15 cellular contexts compared by ENCODE assay signal in genomic region chr17:81292450-81292849, GRCh38. TPM values are rescaled to one million over a fixed set of nuclear protein-coding genes. Genes with fewer than 3 reads are reported as not detected.
DNase-seq lines count a peak whose midpoint lies in the region; ATAC-seq, FAIRE-seq and TF ChIP-seq lines count a peak whose summit lies in the region.
"Had no signal": no experiment of that assay in that cellular context is flagged by ENCODE, and none has a peak within 500 bp of the region (broad histone marks: within the 10 kb centered on the region; RNA-seq: fewer than 3 reads in every experiment).

No MANE protein-coding gene starts in this region.

- H3K36me3 ChIP-seq in left ventricle myocardium inferior (peaks cover 11% of the 10 kb centered on the region), K562 (ENCODE audit: control insufficient read depth, insufficient read depth, low read length) (peaks cover 36% of the 10 kb centered on the region; the same call in 2 of the 3 replicates), upper lobe of left lung (peaks cover 0 to 18% (median 10%) of the 10 kb centered on the region in 4 donors)

- H3K9ac ChIP-seq in K562 (ENCODE audit: insufficient read depth in 1 of 2, low read depth in 2 of 2, low read length in 2 of 2), result peak overlapping the region in 1 of 2 experiments; percentile 87; a peak in 2 of 4 replicates

- peak overlapping the region; percentile 96 for H3K27ac ChIP-seq in left ventricle myocardium inferior (replicated peaks)
- H3K27ac ChIP-seq in K562 (ENCODE audit: extremely low read depth, low read depth, low read length), result peak overlapping the region; percentile 19; the same call in 1 of the 3 replicates
- peak overlapping the region in 3 of 4 donors; percentile 19 to 38 (median 37) for H3K27ac ChIP-seq in upper lobe of left lung
- H3K27ac ChIP-seq: C4-2B had no signal

- peaks cover 22% of the 10 kb centered on the region for H3K4me1 Mint-ChIP-seq in neural crest cell

- TF ChIP-seq RAD21 in K562 (CRISPR knock-in tag; conservative IDR thresholded peaks at IDR 0.05 in 1 of 2, IDR thresholded peaks at IDR 0.05 in 1 of 2), result no peak

- H3K4me3 ChIP-seq in left ventricle myocardium inferior (no peak overlapping the region), K562 (no peak overlapping the region), upper lobe of left lung (no peak overlapping the region)
- H3K4me3 ChIP-seq: adrenal gland had no signal

- H3K9me3 Mint-ChIP-seq in neural crest cell, result no peaks in the 10 kb centered on the region
- H3K9me3 Mint-ChIP-seq: activated CD8-positive, alpha-beta T cell treated with anti-CD3 and anti-CD28 coated beads for 36 hours; immature natural killer cell; stimulated activated naive CD8-positive, alpha-beta T cell treated with anti-CD3 and anti-CD28 coated beads, Interleukin-15, amount 100 ng/mL, for 72 hours had no signal

- TF ChIP-seq EP300 in K562 (IDR thresholded peaks at IDR 0.05; ENCODE audit: low read length) (no peak), upper lobe of left lung (IDR thresholded peaks at IDR 0.05) (no peak)

- no peak for FAIRE-seq in K562 (lab: Jason Lieb, UNC)
- FAIRE-seq: RCC 7860 had no signal

- H3K27ac Mint-ChIP-seq in neural crest cell (ENCODE audit: unreplicated experiment), result no peak overlapping the region
- H3K27ac Mint-ChIP-seq: activated CD8-positive, alpha-beta T cell treated with anti-CD3 and anti-CD28 coated beads for 36 hours; stimulated activated naive CD8-positive, alpha-beta T cell treated with anti-CD3 and anti-CD28 coated beads, Interleukin-15, amount 100 ng/mL, for 72 hours had no signal

- DNase-seq in left ventricle myocardium inferior (no peak), cardiac septum (ENCODE audit: low spot score) (no peak), K562 (ENCODE audit: extremely low read depth in 1 of 4, low spot score in 3 of 4) (no peak), neural crest cell (ENCODE audit: low read depth, low spot score) (no peak), upper lobe of left lung (no peak), glomerular visceral epithelial cell (ENCODE audit: extremely low spot score) (no peak), D341Med (ENCODE audit: low spot score) (no peak), NCI-H1694 (lab: John Stamatoyannopoulos, UW) (no peak)
- DNase-seq: NCI-H1436 treated with DMSO at 0.1 percent for 48 hours had no signal

- POLR2A ChIA-PET in K562 (lab: Yijun Ruan, JAX), result interaction anchor here (0.6 to 0.9 kb wide), 5 partner anchors 10 to 270 kb away, joined by 3 to 4 read pairs (median 3); partner anchors contain the start of genes BAHCC1, NDUFAF8 and TEPSIN

- in situ Hi-C loops in K562 (cut with MboI), result no loop called here

- peak overlapping the region; percentile 31 for H3K4me3 Mint-ChIP-seq in neural crest cell

- intact Hi-C loops in left ventricle myocardium inferior (cut with micrococcal nuclease) (loop anchor here (10.0 kb wide), 1 partner anchor 112 kb away; no protein-coding TSS in a partner anchor), cardiac septum (cut with DNase I) (loop anchor here (5.0 kb wide), 2 partner anchors 100 to 190 kb away; no protein-coding TSS in a partner anchor), K562 (cut with micrococcal nuclease) (loop anchor here (2.0 to 10.0 kb wide), 3 partner anchors 40 to 192 kb away; no protein-coding TSS in a partner anchor)

- BruUV-seq in K562 (replicated peaks; lab: Mats Ljungman, UMichigan), result no TSS peak

- no peaks in the 10 kb centered on the region for H3K36me3 Mint-ChIP-seq in neural crest cell (ENCODE audit: low read depth)

- H3K4me2 ChIP-seq in K562 (ENCODE audit: insufficient read depth, low read length), result peak overlapping the region; percentile 16; the same call in 1 of the 2 replicates

- no peaks in the 10 kb centered on the region for H3K27me3 ChIP-seq in left ventricle myocardium inferior (ENCODE audit: low read depth)
- no peaks in the 10 kb centered on the region for H3K27me3 ChIP-seq in K562 (ENCODE audit: control insufficient read depth in 2 of 2, insufficient read depth in 2 of 2, low read length in 2 of 2)
- no peaks in the 10 kb centered on the region for H3K27me3 ChIP-seq in upper lobe of left lung
- H3K27me3 ChIP-seq: adrenal gland had no signal

- no peaks in the 10 kb centered on the region for H3K9me1 ChIP-seq in K562 (ENCODE audit: control insufficient read depth, insufficient read depth, low read length)

- WGBS in K562 (ENCODE audit: insufficient coverage, low coverage, missing lambda C conversion rate), result 73% methylated on average over 12 of the region's 12 CpGs
- WGBS in upper lobe of left lung, 2 donors, result 59 to 69% methylated on average over 11 to 12 of the region's 12 CpGs

- TF ChIP-seq CTCF in left ventricle myocardium inferior (IDR thresholded peaks at IDR 0.05; ENCODE audit: borderline replicate concordance) (no peak), K562 (IDR thresholded peaks at IDR 0.05 in 2 of 3, conservative IDR thresholded peaks at IDR 0.05 in 1 of 3; ENCODE audit: insufficient read depth in 2 of 3, low read depth in 1 of 3, low read length in 3 of 3) (no peak), neural crest cell (conservative IDR thresholded peaks at IDR 0.05) (no peak), upper lobe of left lung (IDR thresholded peaks at IDR 0.05) (no peak)

- H3K9me3 ChIP-seq in left ventricle myocardium inferior (replicated peaks), result no peaks in the 10 kb centered on the region
- H3K9me3 ChIP-seq in K562 (replicated peaks; ENCODE audit: control insufficient read depth, insufficient read depth, low read depth, low read length), result no peaks in the 10 kb centered on the region
- H3K9me3 ChIP-seq in upper lobe of left lung, result no peaks in the 10 kb centered on the region
- H3K9me3 ChIP-seq: adrenal gland had no signal

- no peaks in the 10 kb centered on the region for H3K27me3 Mint-ChIP-seq in neural crest cell (ENCODE audit: low read depth)
- H3K27me3 Mint-ChIP-seq: activated CD8-positive, alpha-beta T cell treated with anti-CD3 and anti-CD28 coated beads for 36 hours; stimulated activated naive CD8-positive, alpha-beta T cell treated with anti-CD3 and anti-CD28 coated beads, Interleukin-15, amount 100 ng/mL, for 72 hours had no signal

- H4K20me1 ChIP-seq in K562 (replicated peaks; ENCODE audit: control insufficient read depth, insufficient read depth, low read length), result no peaks in the 10 kb centered on the region

- ATAC-seq in K562 (no peak), upper lobe of left lung (ENCODE audit: low FRiP score in 2 of 2) (no peak)

- peaks cover 63% of the 10 kb centered on the region for H3K79me2 ChIP-seq in K562 (ENCODE audit: control insufficient read depth, insufficient read depth, low read length)

- H2AFZ ChIP-seq in K562 (ENCODE audit: low read depth, low read length), result no peak overlapping the region

- TF ChIP-seq POLR2A in K562 (conservative IDR thresholded peaks at IDR 0.05) (no peak), upper lobe of left lung (IDR thresholded peaks at IDR 0.05) (no peak)

- CTCF ChIA-PET in K562 (lab: Yijun Ruan, JAX; ENCODE audit: low intra/inter-chr PET ratio), result interaction anchor here (1.2 kb wide), 1 partner anchor 191 kb away, joined by 5 read pairs; no protein-coding TSS in a partner anchor

- H3K4me1 ChIP-seq in left ventricle myocardium inferior (peaks cover 64% of the 10 kb centered on the region), K562 (replicated peaks in 1 of 2; ENCODE audit: control insufficient read depth in 2 of 2, insufficient read depth in 2 of 2, low read length in 2 of 2) (peaks cover 18 to 50% of the 10 kb centered on the region in 2 experiments; a peak in 4 of 5 replicates), upper lobe of left lung (peaks cover 46 to 59% (median 47%) of the 10 kb centered on the region in 4 donors)

RNA-seq across cellular contexts. Expression of gene SLC38A10, which starts 2.7 kb away (rescaled TPM):
- total RNA-seq in left ventricle myocardium inferior, result 50.1 TPM
- 36.0 TPM for total RNA-seq in cardiac septum
- total RNA-seq in K562 (2011; cell fraction: chromatin; rRNA removed; ENCODE audit: low replicate concordance), result 96.2 and 235 TPM in 2 replicates
- 109 and 114 TPM in 2 replicates for total RNA-seq in K562 (2011; cell fraction: nucleolus; rRNA removed)
- total RNA-seq in K562 (2011; cell fraction: nucleoplasm; rRNA removed), result 104 and 132 TPM in 2 replicates
- total RNA-seq in K562 (2014; rRNA removed), result 35.6 and 35.8 TPM in 2 replicates
- 4.3 and 5.2 TPM in 2 replicates for total RNA-seq in K562 (2014; rRNA removed; fragmentation: Illumina TruSeq; extraction: Trizol)
- 15.5 and 16.1 TPM in 2 replicates for total RNA-seq in K562 (2015; rRNA removed; fragmentation: Illumina TruSeq; extraction: Trizol)
- 52.8 and 54.2 TPM in 2 replicates for total RNA-seq in K562 (2021)
- polyA plus RNA-seq in K562 (2011; rRNA removed), result 13.1 and 18.0 TPM in 2 replicates
- 18.4 and 29.4 TPM in 2 replicates for polyA plus RNA-seq in K562 (2011; cell fraction: cytosol; rRNA removed)
- polyA plus RNA-seq in K562 (2011; cell fraction: nucleus; rRNA removed), result 50.2 and 67.4 TPM in 2 replicates
- 38.9 and 86.6 TPM in 2 replicates for polyA plus RNA-seq in K562 (2012)
- 13.8 and 24.0 TPM in 2 replicates for polyA plus RNA-seq in K562 (2014; fragmentation: Illumina TruSeq; extraction: Trizol)
- polyA plus RNA-seq in K562 (2014; fragmentation: Nextera tagmentation; extraction: Ambion mirVana), result under 1 TPM; 0.45 to 0.92 TPM
- polyA plus RNA-seq in K562 (2014; rRNA removed), result 31.7 and 32.1 TPM in 2 replicates
- polyA minus RNA-seq in K562 (2011; rRNA and poly(A)+ RNA removed), result 16.9 and 24.8 TPM in 2 replicates
- polyA minus RNA-seq in K562 (2011; cell fraction: cytosol; rRNA and poly(A)+ RNA removed), result 54.3 and 65.3 TPM in 2 replicates
- 28.7 and 33.2 TPM in 2 replicates for polyA minus RNA-seq in K562 (2011; cell fraction: nucleus; rRNA and poly(A)+ RNA removed)
- 59.6 and 63.3 TPM in 2 replicates for total RNA-seq in neural crest cell
- 100 to 1,000 TPM in 4 of 6 donors, 10 to 100 TPM in 2; 90.6 to 208 (median 110) TPM for total RNA-seq in upper lobe of left lung

RNA-seq across cellular contexts. Expression of gene NDUFAF8, which starts 53.3 kb away (rescaled TPM):
- total RNA-seq in left ventricle myocardium inferior (61.5 TPM), cardiac septum (61.0 TPM), K562 (2014; rRNA removed) (107 and 136 TPM in 2 replicates), K562 (2014; rRNA removed; fragmentation: Illumina TruSeq; extraction: Trizol) (102 and 107 TPM in 2 replicates), K562 (2015; rRNA removed; fragmentation: Illumina TruSeq; extraction: Trizol) (84.5 and 90.0 TPM in 2 replicates), K562 (2021) (83.7 and 87.1 TPM in 2 replicates), neural crest cell (54.5 and 68.2 TPM in 2 replicates), upper lobe of left lung (10 to 100 TPM; 19.6 to 38.1 (median 33.6) TPM)
- total RNA-seq in K562 (2011; cell fraction: chromatin; rRNA removed; ENCODE audit: low replicate concordance), result 68.1 and 75.3 TPM in 2 replicates
- 29.2 and 40.8 TPM in 2 replicates for total RNA-seq in K562 (2011; cell fraction: nucleolus; rRNA removed)
- 60.6 and 70.4 TPM in 2 replicates for total RNA-seq in K562 (2011; cell fraction: nucleoplasm; rRNA removed)
- polyA plus RNA-seq in K562 (2011; rRNA removed) (88.8 and 116 TPM in 2 replicates), K562 (2014; fragmentation: Illumina TruSeq; extraction: Trizol) (33.5 and 44.1 TPM in 2 replicates), K562 (2014; fragmentation: Nextera tagmentation; extraction: Ambion mirVana) (10 to 100 TPM; 13.5 to 17.4 TPM), K562 (2014; rRNA removed) (138 and 144 TPM in 2 replicates)
- 77.7 and 122 TPM in 2 replicates for polyA plus RNA-seq in K562 (2011; cell fraction: cytosol; rRNA removed)
- polyA plus RNA-seq in K562 (2011; cell fraction: nucleus; rRNA removed), result 40.8 and 50.9 TPM in 2 replicates
- polyA plus RNA-seq in K562 (2012), result 37.9 and 163 TPM in 2 replicates
- 36.1 and 37.7 TPM in 2 replicates for polyA minus RNA-seq in K562 (2011; rRNA and poly(A)+ RNA removed)
- polyA minus RNA-seq in K562 (2011; cell fraction: cytosol; rRNA and poly(A)+ RNA removed), result 4.4 and 14.6 TPM in 2 replicates
- 11.4 and 14.2 TPM in 2 replicates for polyA minus RNA-seq in K562 (2011; cell fraction: nucleus; rRNA and poly(A)+ RNA removed)

RNA-seq across cellular contexts. Expression of gene TEPSIN, which starts 53.6 kb away (rescaled TPM):
- total RNA-seq in left ventricle myocardium inferior (15.9 TPM), cardiac septum (12.6 TPM), K562 (2014; rRNA removed) (10.0 and 18.0 TPM in 2 replicates), K562 (2014; rRNA removed; fragmentation: Illumina TruSeq; extraction: Trizol) (1.8 and 2.1 TPM in 2 replicates), K562 (2015; rRNA removed; fragmentation: Illumina TruSeq; extraction: Trizol) (5.1 and 5.7 TPM in 2 replicates), K562 (2021) (24.8 and 29.8 TPM in 2 replicates), neural crest cell (36.9 and 40.4 TPM in 2 replicates), upper lobe of left lung (100 to 1,000 TPM in 2 of 6 donors, 10 to 100 TPM in 4; 33.1 to 141 (median 49.7) TPM)
- total RNA-seq in K562 (2011; cell fraction: chromatin; rRNA removed; ENCODE audit: low replicate concordance), result 40.8 and 141 TPM in 2 replicates
- 87.2 and 95.9 TPM in 2 replicates for total RNA-seq in K562 (2011; cell fraction: nucleolus; rRNA removed)
- total RNA-seq in K562 (2011; cell fraction: nucleoplasm; rRNA removed), result 46.2 and 50.4 TPM in 2 replicates
- polyA plus RNA-seq in K562 (2011; rRNA removed) (6.6 and 9.8 TPM in 2 replicates), K562 (2014; fragmentation: Illumina TruSeq; extraction: Trizol) (5.3 and 7.2 TPM in 2 replicates), K562 (2014; fragmentation: Nextera tagmentation; extraction: Ambion mirVana) (under 1 TPM; 0.80 to 0.81 TPM), K562 (2014; rRNA removed) (15.2 and 22.7 TPM in 2 replicates)
- polyA plus RNA-seq in K562 (2011; cell fraction: cytosol; rRNA removed), result 8.0 and 15.3 TPM in 2 replicates
- polyA plus RNA-seq in K562 (2011; cell fraction: nucleus; rRNA removed), result 105 and 184 TPM in 2 replicates
- 12.5 and 21.3 TPM in 2 replicates for polyA plus RNA-seq in K562 (2012)
- polyA minus RNA-seq in K562 (2011; rRNA and poly(A)+ RNA removed), result 3.7 and 4.7 TPM in 2 replicates
- 4.6 and 6.4 TPM in 2 replicates for polyA minus RNA-seq in K562 (2011; cell fraction: cytosol; rRNA and poly(A)+ RNA removed)
- 37.2 and 42.8 TPM in 2 replicates for polyA minus RNA-seq in K562 (2011; cell fraction: nucleus; rRNA and poly(A)+ RNA removed)

Comparison
In these comparisons a context has a peak if more than half of its experiments do, and no peak if none do; other contexts are left out.
1. H3K27ac ChIP-seq: peak in every context shown above with its lines; median percentile 96 in left ventricle myocardium inferior; 37 in upper lobe of left lung; 19 in K562.